10 cellular contexts compared by ENCODE assay signal in the genomic region with DNA sequence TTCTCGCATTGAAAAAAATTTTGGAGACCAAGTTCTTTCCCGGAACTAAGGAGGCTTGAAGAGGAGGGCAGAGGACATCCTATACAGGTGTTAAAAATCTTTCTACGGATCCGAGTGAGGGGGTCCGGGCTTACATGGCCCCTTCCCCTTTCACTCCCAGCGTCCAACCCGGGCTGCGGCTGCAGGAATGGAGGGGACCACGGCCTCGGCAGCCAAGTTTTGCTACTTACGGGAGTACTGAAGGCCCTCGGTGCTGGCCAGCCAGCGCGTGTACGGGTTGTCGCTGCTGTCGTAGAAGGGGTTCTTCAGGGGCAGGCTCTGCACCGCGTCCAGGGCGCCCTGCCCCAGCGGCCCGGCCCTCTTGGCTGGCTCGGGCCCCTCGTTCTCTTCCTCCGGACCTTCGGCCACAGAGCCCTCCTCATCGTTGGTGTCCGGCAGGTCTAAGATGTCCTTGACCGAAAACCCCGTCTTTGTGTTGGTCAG. TPM values are rescaled to one million over a fixed set of nuclear protein-coding genes. Genes with fewer than 3 reads are reported as not detected.
DNase-seq lines count a peak whose midpoint lies in the region; ATAC-seq and TF ChIP-seq lines count a peak whose summit lies in the region.
"Had no signal": no experiment of that assay in that cellular context is flagged by ENCODE, and none has a peak within 500 bp of the region (broad histone marks: within the 10 kb centered on the region; RNA-seq: fewer than 3 reads in every experiment).

No MANE protein-coding gene starts in this region.

- H3K4me1 Mint-ChIP-seq in activated CD8-positive, alpha-beta T cell treated with anti-CD3 and anti-CD28 coated beads, Interleukin-2, amount 10 ng/mL, durations not matched to agents 7 days and 5 days (ENCODE audit: low read depth): peaks cover 32% of the 10 kb centered on the region
- H3K4me1 Mint-ChIP-seq in activated CD8-positive, alpha-beta T cell treated with anti-CD3 and anti-CD28 coated beads for 36 hours (ENCODE audit: low read depth): peaks cover 31% of the 10 kb centered on the region
- peaks cover 30% of the 10 kb centered on the region for H3K4me1 Mint-ChIP-seq in T-helper 17 cell
- peaks cover 36 to 45% of the 10 kb centered on the region in 2 donors for H3K4me1 Mint-ChIP-seq in stimulated activated naive B cell treated with anti-CD40 and anti-IgM and Interleukin-4, amounts not matched to agents 10 μg/mL and 1 μg/mL and 100 μg/mL, for 72 hours

- H3K36me3 ChIP-seq in iPS-15b (ENCODE audit: control insufficient read depth, insufficient read depth, low read length) (no peaks in the 10 kb centered on the region), uterus (no peaks in the 10 kb centered on the region)

- peak overlapping the region; percentile 18 for H3K4me3 Mint-ChIP-seq in activated CD8-positive, alpha-beta T cell treated with anti-CD3 and anti-CD28 coated beads, Interleukin-2, amount 10 ng/mL, durations not matched to agents 7 days and 5 days
- H3K4me3 Mint-ChIP-seq in activated CD8-positive, alpha-beta T cell treated with anti-CD3 and anti-CD28 coated beads for 36 hours: no peak overlapping the region
- peak overlapping the region; percentile 77 for H3K4me3 Mint-ChIP-seq in T-helper 17 cell
- H3K4me3 Mint-ChIP-seq in stimulated activated naive B cell treated with anti-CD40 and anti-IgM and Interleukin-4, amounts not matched to agents 10 μg/mL and 1 μg/mL and 100 μg/mL, for 72 hours: peak overlapping the region; percentile 19 to 60

- intact Hi-C loops in activated CD8-positive, alpha-beta T cell treated with anti-CD3 and anti-CD28 coated beads for 36 hours (cut with micrococcal nuclease): loop anchor here (10.0 kb wide), 2 partner anchors 408 to 1072 kb away; partner anchors contain the start of genes FOXA2 and LINC00237
- intact Hi-C loops in uterus (cut with DNase I; ENCODE audit: low total_unique reads): no loop called here

- H3K4me3 ChIP-seq in iPS-15b (ENCODE audit: low read depth, low read length): peak overlapping the region; percentile 27
- no peak overlapping the region for H3K4me3 ChIP-seq in uterus

- no peak for TF ChIP-seq CTCF in activated CD8-positive, alpha-beta T cell treated with anti-CD3 and anti-CD28 coated beads for 36 hours (IDR thresholded peaks at IDR 0.05)
- TF ChIP-seq CTCF in uterus (IDR thresholded peaks at IDR 0.05): no peak

- peaks cover 69% of the 10 kb centered on the region for H3K27me3 Mint-ChIP-seq in activated CD8-positive, alpha-beta T cell treated with anti-CD3 and anti-CD28 coated beads, Interleukin-2, amount 10 ng/mL, durations not matched to agents 7 days and 5 days (ENCODE audit: low read depth)
- peaks cover 71% of the 10 kb centered on the region for H3K27me3 Mint-ChIP-seq in activated CD8-positive, alpha-beta T cell treated with anti-CD3 and anti-CD28 coated beads for 36 hours
- H3K27me3 Mint-ChIP-seq in T-helper 17 cell: peaks cover 61% of the 10 kb centered on the region
- peaks cover 79 to 90% of the 10 kb centered on the region in 2 donors for H3K27me3 Mint-ChIP-seq in stimulated activated naive B cell treated with anti-CD40 and anti-IgM and Interleukin-4, amounts not matched to agents 10 μg/mL and 1 μg/mL and 100 μg/mL, for 72 hours

- H3K9me3 ChIP-seq in T-helper 17 cell (ENCODE audit: control insufficient read depth, low read length, poor library complexity, severe bottlenecking) (no peaks in the 10 kb centered on the region), iPS-15b (ENCODE audit: control insufficient read depth, insufficient read depth, low read length) (no peaks in the 10 kb centered on the region), uterus (no peaks in the 10 kb centered on the region)

- no peak overlapping the region for H3K9ac ChIP-seq in iPS-15b (ENCODE audit: low read depth, low read length)

- H3K27ac ChIP-seq in uterus: no peak overlapping the region

- H3K9me3 Mint-ChIP-seq in activated CD8-positive, alpha-beta T cell treated with anti-CD3 and anti-CD28 coated beads, Interleukin-2, amount 10 ng/mL, durations not matched to agents 7 days and 5 days (ENCODE audit: insufficient read depth): no peaks in the 10 kb centered on the region
- H3K9me3 Mint-ChIP-seq in activated CD8-positive, alpha-beta T cell treated with anti-CD3 and anti-CD28 coated beads for 36 hours: no peaks in the 10 kb centered on the region
- peaks cover 0 to 3% of the 10 kb centered on the region in 2 donors for H3K9me3 Mint-ChIP-seq in stimulated activated naive B cell treated with anti-CD40 and anti-IgM and Interleukin-4, amounts not matched to agents 10 μg/mL and 1 μg/mL and 100 μg/mL, for 72 hours

- H3K36me3 Mint-ChIP-seq in activated CD8-positive, alpha-beta T cell treated with anti-CD3 and anti-CD28 coated beads, Interleukin-2, amount 10 ng/mL, durations not matched to agents 7 days and 5 days (ENCODE audit: low read depth): peaks cover 4% of the 10 kb centered on the region
- no peaks in the 10 kb centered on the region for H3K36me3 Mint-ChIP-seq in activated CD8-positive, alpha-beta T cell treated with anti-CD3 and anti-CD28 coated beads for 36 hours (ENCODE audit: low read depth)
- no peaks in the 10 kb centered on the region for H3K36me3 Mint-ChIP-seq in T-helper 17 cell (ENCODE audit: low read depth)
- peaks cover 5% of the 10 kb centered on the region in 2 donors for H3K36me3 Mint-ChIP-seq in stimulated activated naive B cell treated with anti-CD40 and anti-IgM and Interleukin-4, amounts not matched to agents 10 μg/mL and 1 μg/mL and 100 μg/mL, for 72 hours

- CTCF ChIA-PET in activated CD8-positive, alpha-beta T cell treated with anti-CD3 and anti-CD28 coated beads, Interleukin-2, amount 10 ng/mL, durations not matched to agents 7 days and 5 days (lab: Charles Lee): no interaction called here
- CTCF ChIA-PET in activated CD8-positive, alpha-beta T cell treated with anti-CD3 and anti-CD28 coated beads for 36 hours (lab: Charles Lee): no interaction called here

- POLR2A ChIA-PET in activated CD8-positive, alpha-beta T cell treated with anti-CD3 and anti-CD28 coated beads, Interleukin-2, amount 10 ng/mL, durations not matched to agents 7 days and 5 days (lab: Charles Lee): interaction anchor here (0.6 kb wide), 1 partner anchor 502 kb away, joined by 5 read pairs; no protein-coding TSS in a partner anchor
- POLR2A ChIA-PET in activated CD8-positive, alpha-beta T cell treated with anti-CD3 and anti-CD28 coated beads for 36 hours (lab: Charles Lee): interaction anchor here (1.0 to 1.1 kb wide), 2 partner anchors 123 to 277 kb away, joined by 3 read pairs; no protein-coding TSS in a partner anchor

- no peak for ATAC-seq in activated CD8-positive, alpha-beta T cell treated with anti-CD3 and anti-CD28 coated beads, Interleukin-2, amount 10 ng/mL, durations not matched to agents 7 days and 5 days
- ATAC-seq in activated CD8-positive, alpha-beta T cell treated with anti-CD3 and anti-CD28 coated beads for 36 hours: no peak
- ATAC-seq in T-helper 17 cell: peak; percentile 4
- no peak for ATAC-seq in stimulated activated naive B cell treated with anti-CD40 and anti-IgM and Interleukin-4, amounts not matched to agents 10 μg/mL and 1 μg/mL and 100 μg/mL, for 72 hours (replicated peaks)
- ATAC-seq in GM19324 (IDR thresholded peaks at IDR 0.05; ENCODE audit: low FRiP score, unreplicated experiment): no peak

- no peak for DNase-seq in activated CD8-positive, alpha-beta T cell treated with anti-CD3 and anti-CD28 coated beads, Interleukin-2, amount 10 ng/mL, durations not matched to agents 7 days and 5 days
- DNase-seq in activated CD8-positive, alpha-beta T cell treated with anti-CD3 and anti-CD28 coated beads for 36 hours: no peak
- DNase-seq in T-helper 17 cell (no peak), NCI-H1105 treated with DMSO at 0.1 percent for 48 hours (lab: John Stamatoyannopoulos, UW) (no peak), uterus (no peak)
- no peak for DNase-seq in stimulated activated naive B cell treated with anti-CD40 and anti-IgM and Interleukin-4, amounts not matched to agents 10 μg/mL and 1 μg/mL and 100 μg/mL, for 72 hours
- DNase-seq: effector CD4-positive, alpha-beta T cell; NCI-H2081 had no signal

- peaks cover 76% of the 10 kb centered on the region for H3K27me3 ChIP-seq in iPS-15b (ENCODE audit: control insufficient read depth, insufficient read depth, low read length)
- H3K27me3 ChIP-seq in uterus: peaks cover 6 to 83% of the 10 kb centered on the region in 2 donors

- no peak overlapping the region for H3K27ac Mint-ChIP-seq in activated CD8-positive, alpha-beta T cell treated with anti-CD3 and anti-CD28 coated beads, Interleukin-2, amount 10 ng/mL, durations not matched to agents 7 days and 5 days
- no peak overlapping the region for H3K27ac Mint-ChIP-seq in activated CD8-positive, alpha-beta T cell treated with anti-CD3 and anti-CD28 coated beads for 36 hours
- H3K27ac Mint-ChIP-seq in T-helper 17 cell: no peak overlapping the region
- peak overlapping the region; percentile 69 for H3K27ac Mint-ChIP-seq in stimulated activated naive B cell treated with anti-CD40 and anti-IgM and Interleukin-4, amounts not matched to agents 10 μg/mL and 1 μg/mL and 100 μg/mL, for 72 hours

- peaks cover 13% of the 10 kb centered on the region for H3K4me1 ChIP-seq in iPS-15b (ENCODE audit: control insufficient read depth, insufficient read depth, low read length)
- peaks cover 0 to 23% of the 10 kb centered on the region in 2 donors for H3K4me1 ChIP-seq in uterus

- no peak for TF ChIP-seq POLR2A in uterus (IDR thresholded peaks at IDR 0.05)

RNA-seq across cellular contexts. Expression of gene NKX2-2, which starts 0.6 kb away (rescaled TPM):
- not detected for total RNA-seq in activated CD8-positive, alpha-beta T cell treated with anti-CD3 and anti-CD28 coated beads, Interleukin-2, amount 10 ng/mL, durations not matched to agents 7 days and 5 days
- total RNA-seq in activated CD8-positive, alpha-beta T cell treated with anti-CD3 and anti-CD28 coated beads for 36 hours: not detected
- total RNA-seq in T-helper 17 cell: not detected
- not detected for total RNA-seq in uterus
